ENCODE assay signal across 1 cellular context in genomic region chr4:61540944-61541343, GRCh38.
TF ChIP-seq lines count a peak whose summit lies in the region.

No MANE protein-coding gene starts in this region.

TF ChIP-seq in GM23338, 12 proteins besides CTCF, POLR2A, EP300 and RAD21 (continued from another document):
- no peak for TF ChIP-seq ZNF462 (CRISPR knock-in tag; IDR thresholded peaks at IDR 0.05)
- TF ChIP-seq REST (IDR thresholded peaks at IDR 0.05; ENCODE audit: unreplicated experiment) = no peak
- TF ChIP-seq CREB1 (CRISPR knock-in tag; IDR thresholded peaks at IDR 0.05; ENCODE audit: low read depth) = no peak
- TF ChIP-seq POLR2AphosphoS5 (IDR thresholded peaks at IDR 0.05; ENCODE audit: low read depth) = no peak
TF ChIP-seq in GM23338: peak in this region for 0.
